23 cellular contexts compared by ENCODE assay signal in genomic region chr13:62142048-62142447, GRCh38.
DNase-seq lines count a peak whose midpoint lies in the region; FAIRE-seq and TF ChIP-seq lines count a peak whose summit lies in the region.
"Had no signal": no experiment of that assay in that cellular context is flagged by ENCODE, and none has a peak within 500 bp of the region (broad histone marks: within the 10 kb centered on the region; RNA-seq: fewer than 3 reads in every experiment).

No MANE protein-coding gene starts in this region.

- H3K56ac ChIP-seq in H1 (replicated peaks; ENCODE audit: insufficient read length, low read depth, low read length) = no peak overlapping the region

- TF ChIP-seq EP300 in H1 (IDR thresholded peaks at IDR 0.05; ENCODE audit: borderline replicate concordance in 1 of 2, low read depth in 2 of 2, low read length in 2 of 2) = no peak

- no peak for TF ChIP-seq POLR2A in H1 (IDR thresholded peaks at IDR 0.05; ENCODE audit: control extremely low read depth in 1 of 2, low read depth in 2 of 2, low read length in 2 of 2)

- H2BK5ac ChIP-seq in H1 (ENCODE audit: low read depth, low read length) (no peak overlapping the region), neuronal stem cell (ENCODE audit: low read length) (no peak overlapping the region)

- H4K91ac ChIP-seq in H1 (replicated peaks; ENCODE audit: insufficient read length, low read length) (no peak overlapping the region), neuronal stem cell (ENCODE audit: low read depth, low read length, poor library complexity) (no peak overlapping the region)

- H2BK12ac ChIP-seq in H1 (ENCODE audit: low read depth, low read length) (no peak overlapping the region), neuronal stem cell (ENCODE audit: low read length) (no peak overlapping the region)

- H3K9ac ChIP-seq in H1 (replicated peaks in 1 of 4; ENCODE audit: extremely low read depth in 1 of 4, low read depth in 3 of 4, low read length in 3 of 4) (no peak overlapping the region), neuronal stem cell (ENCODE audit: low read depth, low read length, poor library complexity) (no peak overlapping the region)
- H3K9ac ChIP-seq: BLaER1 had no signal

- no peaks in the 10 kb centered on the region for H4K20me1 ChIP-seq in H1 (replicated peaks in 1 of 2; ENCODE audit: control insufficient read depth in 1 of 2, insufficient read depth in 2 of 2, low read length in 2 of 2)
- H4K20me1 ChIP-seq: BLaER1 had no signal

- no peak for TF ChIP-seq CTCF in HEK293 (tag by site-specific recombination; IDR thresholded peaks at IDR 0.05)
- TF ChIP-seq CTCF in H1 (IDR thresholded peaks at IDR 0.05; ENCODE audit: control extremely low read depth in 1 of 3, insufficient read depth in 1 of 3, low read depth in 1 of 3, low read length in 3 of 3) = no peak

- H4K5ac ChIP-seq in H1 (ENCODE audit: insufficient read length, low read depth, low read length) = no peak overlapping the region

- H3K79me1 ChIP-seq in H1 (ENCODE audit: low read depth, low read length) = no peaks in the 10 kb centered on the region
- no peaks in the 10 kb centered on the region for H3K79me1 ChIP-seq in neuronal stem cell (ENCODE audit: low read depth, low read length)

- POLR2A ChIA-PET in HEK293 (lab: Yijun Ruan, JAX) (no interaction called here), H1 (lab: Charles Lee; ENCODE audit: partially characterized antibody) (no interaction called here)

- no peak overlapping the region for H2BK20ac ChIP-seq in H1 (ENCODE audit: low read length)

- H2AK5ac ChIP-seq in H1 (ENCODE audit: low read depth, low read length) (no peak overlapping the region), neuronal stem cell (ENCODE audit: low read depth, low read length) (no peak overlapping the region)

- H3K27me3 ChIP-seq in H1 (replicated peaks in 1 of 4; ENCODE audit: control insufficient read depth in 3 of 4, extremely low read depth in 1 of 4, insufficient read depth in 3 of 4, low read length in 3 of 4) (no peaks in the 10 kb centered on the region), neuronal stem cell (ENCODE audit: control insufficient read depth in 3 of 3, insufficient read depth in 3 of 3, low read depth in 1 of 3, low read length in 3 of 3) (no peaks in the 10 kb centered on the region)
- H3K27me3 ChIP-seq: BE2C, BLaER1 had no signal

- no peak overlapping the region for H2BK15ac ChIP-seq in H1 (ENCODE audit: low read length)
- H2BK15ac ChIP-seq in neuronal stem cell (ENCODE audit: low read length) = no peak overlapping the region

- H2AFZ ChIP-seq in H1 (ENCODE audit: low read length) (no peak overlapping the region), neuronal stem cell (ENCODE audit: low read length) (no peak overlapping the region)

- no peak overlapping the region for H3K4me2 ChIP-seq in H1 (ENCODE audit: insufficient read depth in 1 of 2, low read depth in 2 of 2, low read length in 2 of 2)
- H3K4me2 ChIP-seq in neuronal stem cell (ENCODE audit: insufficient read depth, low read length, poor library complexity, severe bottlenecking) = no peak overlapping the region
- H3K4me2 ChIP-seq: BLaER1 had no signal

- H3K4ac ChIP-seq in H1 (replicated peaks; ENCODE audit: insufficient read length, low read depth, low read length) = no peak overlapping the region
- no peak overlapping the region for H3K4ac ChIP-seq in neuronal stem cell (ENCODE audit: low read length)

- 87% methylated on average over 3 of the region's 3 CpGs; no CpG with 5 or more reads in 1 of the 2 experiments for WGBS in H1 (ENCODE audit: extremely low coverage in 1 of 2, insufficient coverage in 1 of 2, insufficient read length in 1 of 2, insufficient replicate concordance in 2 of 2, low coverage in 1 of 2, low lambda C conversion rate in 2 of 2, missing lambda C conversion rate in 1 of 2), 2 experiments
- WGBS in neuronal stem cell (ENCODE audit: extremely low coverage in 2 of 2, insufficient read length in 2 of 2, insufficient replicate concordance in 1 of 2), 2 donors = no CpG with 5 or more reads among the region's 3 CpGs

- no peak overlapping the region for H3K14ac ChIP-seq in H1 (ENCODE audit: insufficient read length)
- H3K14ac ChIP-seq in neuronal stem cell (ENCODE audit: low read length) = no peak overlapping the region

- CTCF ChIA-PET in HEK293 (lab: Yijun Ruan, JAX) (no interaction called here), H1 (lab: Charles Lee; ENCODE audit: partially characterized antibody) (interaction anchor here (0.6 kb wide), 1 partner anchor 135 kb away, joined by 3 read pairs; no protein-coding TSS in a partner anchor)

- H3K23ac ChIP-seq in H1 (ENCODE audit: insufficient read length) = no peak overlapping the region
- no peak overlapping the region for H3K23ac ChIP-seq in neuronal stem cell (ENCODE audit: low read depth, low read length, poor library complexity)

- FAIRE-seq in H1 (lab: Jason Lieb, UNC) = no peak
- FAIRE-seq: A204.1, GM12891, GM18507 had no signal

- H3K4me3 ChIP-seq in HEK293 (ENCODE audit: low read depth, low read length) (no peak overlapping the region), H1 (ENCODE audit: extremely low read depth in 1 of 4, insufficient read depth in 2 of 4, low read depth in 3 of 4, low read length in 4 of 4) (no peak overlapping the region), neuronal stem cell (ENCODE audit: low read length in 2 of 2) (no peak overlapping the region)
- H3K4me3 ChIP-seq: BLaER1 had no signal

- H3K36me3 ChIP-seq in HEK293 (ENCODE audit: control insufficient read depth in 2 of 2, insufficient read depth in 1 of 2, low read length in 2 of 2) = no peaks in the 10 kb centered on the region
- H3K36me3 ChIP-seq in H1 (ENCODE audit: control insufficient read depth in 2 of 4, insufficient read depth in 4 of 4, low read length in 3 of 4) = no peaks in the 10 kb centered on the region
- H3K36me3 ChIP-seq in neuronal stem cell (replicated peaks in 1 of 2; ENCODE audit: control insufficient read depth in 2 of 2, insufficient read depth in 2 of 2, low read length in 2 of 2) = peaks cover 0 to 2% of the 10 kb centered on the region in 2 donors
- H3K36me3 ChIP-seq: BE2C, BLaER1 had no signal

- H2BK120ac ChIP-seq in H1 (replicated peaks; ENCODE audit: low read depth, low read length) = no peak overlapping the region
- H2BK120ac ChIP-seq in neuronal stem cell (ENCODE audit: low read depth, low read length) = no peak overlapping the region

- DNase-seq in H1 (ENCODE audit: low read depth in 1 of 2, low spot score in 2 of 2) (no peak), neuronal stem cell (ENCODE audit: low spot score) (no peak), SW 1271 (lab: John Stamatoyannopoulos, UW) (no peak), dedifferentiated amniotic fluid mesenchymal stem cell (ENCODE audit: extremely low spot score) (no peak)
- DNase-seq: 8988T; ACHN; BE2C; C1 segment of cervical spinal cord; CD4-positive, alpha-beta memory T cell; CD4-positive, CD25-positive, alpha-beta regulatory T cell; CD8-positive, alpha-beta memory T cell; COR-L47; DMS 273 treated with DMSO at 0.1 percent for 48 hours; DMS153; DMS79; DND-41; EL; GDM1 had no signal

- H3K27ac ChIP-seq in HEK293 (ENCODE audit: extremely low read depth, low read depth, low read length) (no peak overlapping the region), H1 (ENCODE audit: low read depth, low read length) (no peak overlapping the region), neuronal stem cell (replicated peaks; ENCODE audit: low read length) (no peak overlapping the region)
- H3K27ac ChIP-seq: BLaER1 had no signal

- H3K23me2 ChIP-seq in H1 (ENCODE audit: low read depth, low read length) = no peaks in the 10 kb centered on the region

- H3K18ac ChIP-seq in H1 (ENCODE audit: extremely low read depth, low read length) (no peak overlapping the region), neuronal stem cell (ENCODE audit: low read length) (no peak overlapping the region)

- H3K79me2 ChIP-seq in H1 (ENCODE audit: control insufficient read depth in 1 of 2, insufficient read depth in 2 of 2, low read length in 2 of 2) = no peaks in the 10 kb centered on the region

- H4K8ac ChIP-seq in H1 (ENCODE audit: extremely low read depth, insufficient read depth, low read length) = no peak overlapping the region
- no peak overlapping the region for H4K8ac ChIP-seq in neuronal stem cell (ENCODE audit: low read depth, low read length)

- H3K9me3 ChIP-seq in HEK293 (ENCODE audit: control insufficient read depth, insufficient read depth, low read depth, low read length) (no peaks in the 10 kb centered on the region), H1 (ENCODE audit: insufficient read depth in 2 of 2, low read depth in 1 of 2, low read length in 1 of 2) (0 out of 4 replicates have a peak, but pooled peaks cover 0 to 2% of the 10 kb centered on the region in 2 experiments), neuronal stem cell (replicated peaks in 1 of 2; ENCODE audit: control insufficient read depth in 2 of 2, insufficient read depth in 1 of 2, low read depth in 1 of 2, low read length in 2 of 2) (peaks cover 6% of the 10 kb centered on the region in 2 donors)
- H3K9me3 ChIP-seq: BE2C had no signal

- TF ChIP-seq RAD21 in H1 (IDR thresholded peaks at IDR 0.05 in 1 of 2, conservative IDR thresholded peaks at IDR 0.05 in 1 of 2; ENCODE audit: low read depth in 2 of 2, low read length in 2 of 2) = no peak

- H3K4me1 ChIP-seq in HEK293 (ENCODE audit: control insufficient read depth, insufficient read depth, low read length) (no peaks in the 10 kb centered on the region), H1 (replicated peaks in 1 of 4; ENCODE audit: control insufficient read depth in 3 of 4, insufficient read depth in 4 of 4, low read length in 3 of 4) (no peaks in the 10 kb centered on the region), neuronal stem cell (ENCODE audit: control insufficient read depth in 2 of 2, insufficient read depth in 1 of 2, low read depth in 1 of 2, low read length in 2 of 2) (no peaks in the 10 kb centered on the region)
- H3K4me1 ChIP-seq: BE2C had no signal

TF ChIP-seq in HEK293, 187 proteins besides CTCF, POLR2A, EP300 and RAD21 (continues in another document):
- no peak for TF ChIP-seq ZNF394 (tag by site-specific recombination; IDR thresholded peaks at IDR 0.05; ENCODE audit: borderline replicate concordance)
- TF ChIP-seq ZFP41 (tag by site-specific recombination; IDR thresholded peaks at IDR 0.05; ENCODE audit: borderline replicate concordance) = no peak

TF ChIP-seq in H1, 55 proteins besides CTCF, POLR2A, EP300 and RAD21:
- peak; percentile 54; the same call in 1 of the 2 replicates for TF ChIP-seq ZNF274 (IDR thresholded peaks at IDR 0.05; ENCODE audit: borderline replicate concordance, extremely low read depth, low read length)
- no peak for TF ChIP-seq BACH1 (IDR thresholded peaks at IDR 0.05; ENCODE audit: low read length)
TF ChIP-seq in H1: peak in this region for 1.

Comparison
In these comparisons a context has a peak if more than half of its experiments do, and no peak if none do; other contexts are left out.
1. Of the 6 proteins assayed by ChIP-seq in both HEK293 and H1: peak only in HEK293: none; only in H1: ZNF274; in both: none; in neither: 5.